Comparison of ENCODE assay signal across 11 cellular contexts in the genomic region with DNA sequence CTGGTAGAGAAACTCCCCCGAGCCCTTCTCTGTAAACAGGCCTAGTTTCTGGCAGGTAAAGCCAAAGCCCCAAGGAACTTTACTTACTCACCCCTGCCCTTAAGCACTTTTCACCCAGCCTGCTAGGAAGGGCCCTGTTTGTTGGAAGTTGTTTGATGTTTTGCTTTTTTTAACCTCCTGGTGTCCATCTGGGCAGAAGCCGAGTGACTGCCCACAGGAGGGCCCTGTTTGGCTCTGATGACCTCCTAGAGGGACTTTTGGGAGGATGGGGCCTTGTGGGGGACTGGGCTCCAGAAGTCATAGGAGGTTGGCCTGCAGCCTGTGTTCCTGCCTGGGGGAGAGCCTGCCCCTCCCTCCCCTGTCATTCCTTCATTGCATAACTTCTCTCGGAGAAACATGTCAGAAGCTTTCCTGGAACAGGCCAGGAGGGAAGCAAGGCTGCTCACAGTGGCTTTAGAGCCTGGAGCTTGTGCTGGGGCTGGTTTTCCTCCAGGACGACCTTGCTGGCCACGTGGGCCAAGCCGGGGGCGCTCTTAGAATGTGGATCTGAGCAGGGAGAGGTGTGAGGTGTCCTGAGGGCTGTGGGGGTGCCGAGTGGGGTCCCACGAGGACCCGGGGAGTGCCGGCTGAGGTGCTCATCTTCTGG. TPM values are rescaled to one million over a fixed set of nuclear protein-coding genes. Genes with fewer than 3 reads are reported as not detected.
A peak's percentile ranks its signal among the peaks of the same experiment; 100 is the strongest.
DNase-seq lines count a peak whose midpoint lies in the region; ATAC-seq and TF ChIP-seq lines count a peak whose summit lies in the region.
"Had no signal": no experiment of that assay in that cellular context is flagged by ENCODE, and none has a peak within 500 bp of the region (broad histone marks: within the 10 kb centered on the region; RNA-seq: fewer than 3 reads in every experiment).

No MANE protein-coding gene starts in this region.

- H3K27me3 Mint-ChIP-seq in activated T-cell treated with anti-CD3 and anti-CD28 coated beads, Interleukin-2, amount 50 U/mL, for 4 hours (ENCODE audit: low read depth), result no peaks in the 10 kb centered on the region

- H3K9me3 Mint-ChIP-seq in activated T-cell treated with anti-CD3 and anti-CD28 coated beads, Interleukin-2, amount 50 U/mL, for 4 hours, result peaks cover 6% of the 10 kb centered on the region

- no peaks in the 10 kb centered on the region for H3K9me2 ChIP-seq in PC-9 (ENCODE audit: insufficient read depth)

- no peaks in the 10 kb centered on the region for H3K79me2 ChIP-seq in PC-9 (ENCODE audit: low read depth)

- WGBS in mesodermal cell (ENCODE audit: insufficient coverage in 2 of 2), 2 experiments, result 89 to 92% methylated on average over 8 to 9 of the region's 11 CpGs
- WGBS in thyroid gland, 2 donors, result 61 to 83% methylated on average over 2 to 11 of the region's 11 CpGs

- H4K20me1 ChIP-seq in PC-9 (ENCODE audit: insufficient read depth), result no peaks in the 10 kb centered on the region

- TF ChIP-seq POLR2A in thyroid gland (IDR thresholded peaks at IDR 0.05), result no peak

- ATAC-seq in HG03354 (IDR thresholded peaks at IDR 0.05; ENCODE audit: poor library complexity, severe bottlenecking, unreplicated experiment), result no peak
- ATAC-seq in activated T-cell treated with anti-CD3 and anti-CD28 coated beads, Interleukin-2, amount 50 U/mL, for 4 hours, result no peak

- no peak overlapping the region for H3K4me3 Mint-ChIP-seq in activated T-cell treated with anti-CD3 and anti-CD28 coated beads, Interleukin-2, amount 50 U/mL, for 4 hours

- peaks cover 3% of the 10 kb centered on the region for H3K4me1 Mint-ChIP-seq in activated T-cell treated with anti-CD3 and anti-CD28 coated beads, Interleukin-2, amount 50 U/mL, for 4 hours (ENCODE audit: low read depth)

- 0 out of 2 replicates have a peak, but pooled peaks cover 7% of the 10 kb centered on the region for H3K9me3 ChIP-seq in PC-9 (ENCODE audit: insufficient read depth, low read depth)
- peaks cover 10% of the 10 kb centered on the region for H3K9me3 ChIP-seq in mesodermal cell (ENCODE audit: control insufficient read depth, low read length)
- H3K9me3 ChIP-seq in thyroid gland, result no peaks in the 10 kb centered on the region

- intact Hi-C loops in PC-9 (cut with micrococcal nuclease; ENCODE audit: unreplicated experiment), result no loop called here
- intact Hi-C loops in thyroid gland (cut with DNase I), result no loop called here

- H3K36me3 ChIP-seq in PC-9 (ENCODE audit: low read depth), result peaks cover 15% of the 10 kb centered on the region
- peaks cover 4% of the 10 kb centered on the region for H3K36me3 ChIP-seq in mesodermal cell (ENCODE audit: control insufficient read depth, insufficient read depth, low read length)
- H3K36me3 ChIP-seq in thyroid gland, result peaks cover 3 to 9% of the 10 kb centered on the region in 2 donors

- H3K4me2 ChIP-seq in PC-9, result no peak overlapping the region

- CTCF ChIA-PET in PC-9 (lab: Charles Lee), result no interaction called here

- no peaks in the 10 kb centered on the region for H3F3A ChIP-seq in PC-9 (ENCODE audit: insufficient read depth, low read depth)

- peak in 1 of 2 experiments; percentile 41 for DNase-seq in PC-9
- DNase-seq in epidermal melanocyte (ENCODE audit: insufficient read length, low spot score), result peak; percentile 27
- DNase-seq in thyroid gland, result peak; percentile 19 to 38
- no peak for DNase-seq in NCI-H69 (lab: John Stamatoyannopoulos, UW)
- no peak for DNase-seq in Kasumi-1 (lab: John Stamatoyannopoulos, UW)
- no peak for DNase-seq in activated T-cell treated with anti-CD3 and anti-CD28 coated beads, Interleukin-2, amount 50 U/mL, for 4 hours
- DNase-seq: cortex of kidney, NCI-H2081 treated with DMSO at 0.1 percent for 48 hours, small intestine had no signal

- 0 out of 2 replicates have a peak overlapping the region, but pooled peaks have one; percentile 0 for H3K27ac ChIP-seq in PC-9
- peak overlapping the region; percentile 41 for H3K27ac ChIP-seq in mesodermal cell (ENCODE audit: low read depth, low read length, severe bottlenecking)
- peak overlapping the region; percentile 59 to 82 (median 73) for H3K27ac ChIP-seq in thyroid gland

- no peak overlapping the region for H3K4me3 ChIP-seq in PC-9
- H3K4me3 ChIP-seq in mesodermal cell (ENCODE audit: extremely low read depth, insufficient read depth, low read length, poor library complexity, severe bottlenecking), result no peak overlapping the region
- H3K4me3 ChIP-seq in thyroid gland (replicated peaks in 1 of 3), result no peak overlapping the region

- POLR2A ChIA-PET in PC-9 (lab: Charles Lee; ENCODE audit: unreplicated experiment), result interaction anchor here (0.6 kb wide), 1 partner anchor 12 kb away, joined by 6 read pairs; no protein-coding TSS in a partner anchor

- TF ChIP-seq CTCF in PC-9 (conservative IDR thresholded peaks at IDR 0.05) (no peak), thyroid gland (IDR thresholded peaks at IDR 0.05) (no peak)

- no peak overlapping the region for H2AFZ ChIP-seq in PC-9

- H3K27me3 ChIP-seq in PC-9 (ENCODE audit: insufficient read depth, low read depth), result no peaks in the 10 kb centered on the region
- H3K27me3 ChIP-seq in thyroid gland, result no peaks in the 10 kb centered on the region

- no TSS peak for BruUV-seq in PC-9 (replicated peaks; lab: Mats Ljungman, UMichigan)

- H3K4me1 ChIP-seq in PC-9 (replicated peaks; ENCODE audit: insufficient read depth), result no peaks in the 10 kb centered on the region
- H3K4me1 ChIP-seq in mesodermal cell (ENCODE audit: control insufficient read depth, insufficient read depth, low read length, poor library complexity, severe bottlenecking), result peaks cover 13% of the 10 kb centered on the region
- H3K4me1 ChIP-seq in thyroid gland, result peaks cover 10 to 23% of the 10 kb centered on the region in 2 donors

- peaks cover 19% of the 10 kb centered on the region for H3K36me3 Mint-ChIP-seq in activated T-cell treated with anti-CD3 and anti-CD28 coated beads, Interleukin-2, amount 50 U/mL, for 4 hours (ENCODE audit: insufficient read depth)

RNA-seq across cellular contexts. Expression of a gene that starts 33.9 kb away (rescaled TPM):
- 32.9 and 37.9 TPM in 2 replicates for total RNA-seq in PC-9 (2021)
- polyA plus RNA-seq in mesodermal cell (2013, experiment 1 of 2), result 14.8 TPM
- polyA plus RNA-seq in mesodermal cell (2013, experiment 2 of 2), result 12.4 TPM
- total RNA-seq in thyroid gland, result 10 to 100 TPM; 25.1 to 35.9 (median 30.1) TPM
- total RNA-seq in activated T-cell treated with anti-CD3 and anti-CD28 coated beads, Interleukin-2, amount 50 U/mL, for 4 hours, result 10 to 100 TPM; 25.4 to 31.3 (median 31.0) TPM

Comparison
In these comparisons a context has a peak if more than half of its experiments do, and no peak if none do; other contexts are left out.
1. DNase-seq: peak in epidermal melanocyte (single experiment) and thyroid gland (2 of 2); none in NCI-H69 (single experiment), Kasumi-1 (0 of 2) and activated T-cell treated with anti-CD3 and anti-CD28 coated beads, Interleukin-2, amount 50 U/mL, for 4 hours (single experiment).
2. H3K27ac ChIP-seq: peak in every context shown above with its lines; median percentile 73 in thyroid gland; 41 in mesodermal cell; 0 in PC-9.